1 cellular context compared by ENCODE assay signal in the genomic region with DNA sequence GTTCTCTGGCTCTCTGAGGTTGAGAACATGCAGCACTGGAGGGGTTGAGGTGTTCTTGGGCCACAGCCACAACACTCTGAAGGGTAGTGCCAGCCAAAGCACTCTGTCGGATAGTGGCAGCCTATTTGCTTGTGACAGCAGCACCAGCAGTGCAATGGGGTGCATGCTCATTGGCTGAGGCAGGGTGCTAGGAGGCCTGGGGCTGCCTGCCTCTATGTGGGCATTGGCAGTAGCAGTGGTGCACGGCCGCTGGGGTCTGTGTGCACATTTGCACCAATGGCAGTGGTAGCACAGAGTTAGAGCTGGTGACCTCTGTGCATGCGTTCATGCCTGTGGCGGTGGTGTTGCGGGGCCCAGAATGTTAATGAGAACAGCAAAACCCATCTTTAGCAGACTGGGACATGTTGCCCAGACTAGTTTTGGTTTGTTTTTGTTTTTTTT.
TF ChIP-seq lines count a peak whose summit lies in the region.

No MANE protein-coding gene starts in this region.

TF ChIP-seq in K562, 482 proteins besides CTCF, POLR2A, EP300 and RAD21 (continued from another document and continues in another):
- TF ChIP-seq COPS2 (conservative IDR thresholded peaks at IDR 0.05) = no peak
- TF ChIP-seq SIX5 (IDR thresholded peaks at IDR 0.05; ENCODE audit: borderline replicate concordance in 1 of 2, insufficient read depth in 1 of 2, low read depth in 1 of 2, low read length in 2 of 2) = no peak
- TF ChIP-seq FOXJ3 (CRISPR knock-in tag; IDR thresholded peaks at IDR 0.05) = no peak
- no peak for TF ChIP-seq EZH2 (IDR thresholded peaks at IDR 0.05; ENCODE audit: borderline replicate concordance, low read depth, low read length)
- TF ChIP-seq ZNF282 (CRISPR knock-in tag; IDR thresholded peaks at IDR 0.05) = peak; percentile 89; the same call in 1 of the 2 replicates
- TF ChIP-seq ZC3H4 (CRISPR knock-in tag; IDR thresholded peaks at IDR 0.05; ENCODE audit: borderline replicate concordance) = 0 out of 2 replicates have a peak, but pooled peaks have one; percentile 17
- no peak for TF ChIP-seq E4F1 (CRISPR knock-in tag; IDR thresholded peaks at IDR 0.05; ENCODE audit: borderline replicate concordance)
- no peak for TF ChIP-seq TCF15 (CRISPR knock-in tag; IDR thresholded peaks at IDR 0.05)
- TF ChIP-seq TRIM25 (IDR thresholded peaks at IDR 0.05; ENCODE audit: borderline replicate concordance) = no peak
- no peak for TF ChIP-seq SIN3A (IDR thresholded peaks at IDR 0.05; ENCODE audit: borderline replicate concordance in 2 of 2, control insufficient read depth in 1 of 2, low read depth in 2 of 2, low read length in 2 of 2)
- TF ChIP-seq TGIF2 (CRISPR knock-in tag; IDR thresholded peaks at IDR 0.05) = no peak
- TF ChIP-seq PHF20 (IDR thresholded peaks at IDR 0.05; ENCODE audit: partially characterized antibody) = no peak
- TF ChIP-seq CBFB (CRISPR knock-in tag; IDR thresholded peaks at IDR 0.05) = no peak
- no peak for TF ChIP-seq ZNF124 (CRISPR knock-in tag; IDR thresholded peaks at IDR 0.05)
- no peak for TF ChIP-seq MYNN (IDR thresholded peaks at IDR 0.05)
- 0 out of 2 replicates have a peak, but pooled peaks have one; percentile 30 for TF ChIP-seq MYNN (CRISPR knock-in tag; IDR thresholded peaks at IDR 0.05)
- TF ChIP-seq ZNF778 (CRISPR knock-in tag; IDR thresholded peaks at IDR 0.05) = no peak
- TF ChIP-seq EP400 (IDR thresholded peaks at IDR 0.05) = no peak
- TF ChIP-seq ZNF655 (CRISPR knock-in tag; IDR thresholded peaks at IDR 0.05) = no peak
- TF ChIP-seq RFX1 (IDR thresholded peaks at IDR 0.05) = no peak
- no peak for TF ChIP-seq FOSL1 (tag; conservative IDR thresholded peaks at IDR 0.05)
- no peak for TF ChIP-seq POU5F1 (IDR thresholded peaks at IDR 0.05; ENCODE audit: borderline replicate concordance, low read depth, low read length, partially characterized antibody)
- no peak for TF ChIP-seq HES1 (IDR thresholded peaks at IDR 0.05; ENCODE audit: low read depth)
- no peak for TF ChIP-seq ZNF57 (CRISPR knock-in tag; IDR thresholded peaks at IDR 0.05)
- TF ChIP-seq IRF2 (CRISPR knock-in tag; IDR thresholded peaks at IDR 0.05) = 0 out of 2 replicates have a peak, but pooled peaks have one; percentile 20
- no peak for TF ChIP-seq ZNF764 (CRISPR knock-in tag; IDR thresholded peaks at IDR 0.05; ENCODE audit: low read depth)
- TF ChIP-seq SRSF7 (optimal IDR thresholded peaks at IDR 0.05; ENCODE audit: low read depth, low read length) = no peak
- TF ChIP-seq ZZZ3 (IDR thresholded peaks at IDR 0.05) = no peak
- TF ChIP-seq, protein P1, sequence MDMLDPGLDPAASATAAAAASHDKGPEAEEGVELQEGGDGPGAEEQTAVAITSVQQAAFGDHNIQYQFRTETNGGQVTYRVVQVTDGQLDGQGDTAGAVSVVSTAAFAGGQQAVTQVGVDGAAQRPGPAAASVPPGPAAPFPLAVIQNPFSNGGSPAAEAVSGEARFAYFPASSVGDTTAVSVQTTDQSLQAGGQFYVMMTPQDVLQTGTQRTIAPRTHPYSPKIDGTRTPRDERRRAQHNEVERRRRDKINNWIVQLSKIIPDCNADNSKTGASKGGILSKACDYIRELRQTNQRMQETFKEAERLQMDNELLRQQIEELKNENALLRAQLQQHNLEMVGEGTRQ (CRISPR knock-in tag; IDR thresholded peaks at IDR 0.05) = 0 out of 2 replicates have a peak, but pooled peaks have one; percentile 0
- no peak for TF ChIP-seq ZFP30 (CRISPR knock-in tag; IDR thresholded peaks at IDR 0.05; ENCODE audit: borderline replicate concordance)
- TF ChIP-seq, protein P2, sequence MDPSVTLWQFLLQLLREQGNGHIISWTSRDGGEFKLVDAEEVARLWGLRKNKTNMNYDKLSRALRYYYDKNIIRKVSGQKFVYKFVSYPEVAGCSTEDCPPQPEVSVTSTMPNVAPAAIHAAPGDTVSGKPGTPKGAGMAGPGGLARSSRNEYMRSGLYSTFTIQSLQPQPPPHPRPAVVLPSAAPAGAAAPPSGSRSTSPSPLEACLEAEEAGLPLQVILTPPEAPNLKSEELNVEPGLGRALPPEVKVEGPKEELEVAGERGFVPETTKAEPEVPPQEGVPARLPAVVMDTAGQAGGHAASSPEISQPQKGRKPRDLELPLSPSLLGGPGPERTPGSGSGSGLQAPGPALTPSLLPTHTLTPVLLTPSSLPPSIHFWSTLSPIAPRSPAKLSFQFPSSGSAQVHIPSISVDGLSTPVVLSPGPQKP (CRISPR knock-in tag; IDR thresholded peaks at IDR 0.05) = 0 out of 2 replicates have a peak, but pooled peaks have one; percentile 72
- no peak for TF ChIP-seq HNRNPLL (IDR thresholded peaks at IDR 0.05; ENCODE audit: low read depth, low read length, poor library complexity, severe bottlenecking)
- no peak for TF ChIP-seq POLR2AphosphoS5 (IDR thresholded peaks at IDR 0.05; ENCODE audit: control insufficient read depth, insufficient read depth, low read depth, low read length)
- peak in 1 of 2 experiments; percentile 22; a peak in 1 of 4 replicates for TF ChIP-seq TEAD1 (CRISPR knock-in tag; IDR thresholded peaks at IDR 0.05)
- TF ChIP-seq NR3C1 (CRISPR knock-in tag; IDR thresholded peaks at IDR 0.05) = no peak; the same call in 1 of the 2 replicates
- no peak for TF ChIP-seq ZNF584 (CRISPR knock-in tag; IDR thresholded peaks at IDR 0.05; ENCODE audit: low read depth)
- peak; percentile 52; the same call in 1 of the 2 replicates for TF ChIP-seq ZNF143 (CRISPR knock-in tag; IDR thresholded peaks at IDR 0.05)
- no peak for TF ChIP-seq SMARCA4 (IDR thresholded peaks at IDR 0.05)
- no peak for TF ChIP-seq U2AF2 (optimal IDR thresholded peaks at IDR 0.05; ENCODE audit: low read depth, low read length)
- TF ChIP-seq BRCA1 (IDR thresholded peaks at IDR 0.05) = no peak
- TF ChIP-seq BRCA1 (CRISPR knock-in tag; IDR thresholded peaks at IDR 0.05) = no peak
- TF ChIP-seq ZNF23 (CRISPR knock-in tag; IDR thresholded peaks at IDR 0.05) = no peak
- TF ChIP-seq TBP (optimal IDR thresholded peaks at IDR 0.05; ENCODE audit: low read depth, low read length) = no peak
- TF ChIP-seq E2F4 (CRISPR knock-in tag; IDR thresholded peaks at IDR 0.05; ENCODE audit: low read depth) = peak; percentile 77
- TF ChIP-seq ZSCAN32 (CRISPR knock-in tag; IDR thresholded peaks at IDR 0.05) = no peak
- TF ChIP-seq, protein P3, sequence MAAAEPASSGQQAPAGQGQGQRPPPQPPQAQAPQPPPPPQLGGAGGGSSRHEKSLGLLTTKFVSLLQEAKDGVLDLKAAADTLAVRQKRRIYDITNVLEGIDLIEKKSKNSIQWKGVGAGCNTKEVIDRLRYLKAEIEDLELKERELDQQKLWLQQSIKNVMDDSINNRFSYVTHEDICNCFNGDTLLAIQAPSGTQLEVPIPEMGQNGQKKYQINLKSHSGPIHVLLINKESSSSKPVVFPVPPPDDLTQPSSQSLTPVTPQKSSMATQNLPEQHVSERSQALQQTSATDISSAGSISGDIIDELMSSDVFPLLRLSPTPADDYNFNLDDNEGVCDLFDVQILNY (CRISPR knock-in tag; IDR thresholded peaks at IDR 0.05) = peak; percentile 35; the same call in 1 of the 2 replicates
- TF ChIP-seq CGGBP1 (CRISPR knock-in tag; IDR thresholded peaks at IDR 0.05) = no peak
- TF ChIP-seq ADNP (tag; IDR thresholded peaks at IDR 0.05) = no peak
- no peak for TF ChIP-seq SP2 (IDR thresholded peaks at IDR 0.05; ENCODE audit: extremely low read depth, low read depth, low read length, poor library complexity, severe bottlenecking)
- TF ChIP-seq SLC30A9 (CRISPR knock-in tag; IDR thresholded peaks at IDR 0.05) = no peak
- no peak for TF ChIP-seq ZNF589 (CRISPR knock-in tag; IDR thresholded peaks at IDR 0.05; ENCODE audit: low read depth)
- no peak for TF ChIP-seq MXD1 (CRISPR knock-in tag; IDR thresholded peaks at IDR 0.05; ENCODE audit: borderline replicate concordance, poor library complexity, severe bottlenecking)
- TF ChIP-seq ZNF444 (CRISPR knock-in tag; IDR thresholded peaks at IDR 0.05) = no peak
- no peak for TF ChIP-seq OTX1 (CRISPR knock-in tag; IDR thresholded peaks at IDR 0.05)
- TF ChIP-seq HDAC6 (IDR thresholded peaks at IDR 0.05; ENCODE audit: low read depth, low read length) = no peak
- peak; percentile 13; the same call in 1 of the 2 replicates for TF ChIP-seq CEBPG (CRISPR knock-in tag; IDR thresholded peaks at IDR 0.05)
- TF ChIP-seq CEBPG (tag; conservative IDR thresholded peaks at IDR 0.05 in 1 of 2, IDR thresholded peaks at IDR 0.05 in 1 of 2) = no peak
